Comparison of ENCODE assay signal across 1 cellular context in genomic region chr17:58365980-58366595, GRCh38.
TF ChIP-seq lines count a peak whose summit lies in the region.

No MANE protein-coding gene starts in this region.

TF ChIP-seq in H1, 55 proteins besides CTCF, POLR2A, EP300 and RAD21:
- no peak for TF ChIP-seq E2F6 (IDR thresholded peaks at IDR 0.05)
- TF ChIP-seq POU5F1 (IDR thresholded peaks at IDR 0.05; ENCODE audit: low read depth, low read length) = no peak
- TF ChIP-seq RNF2 (IDR thresholded peaks at IDR 0.05; ENCODE audit: borderline replicate concordance, low read depth, low read length, missing control alignments, poor library complexity, severe bottlenecking) = no peak
- no peak for TF ChIP-seq GABPA (IDR thresholded peaks at IDR 0.05; ENCODE audit: borderline replicate concordance, insufficient read depth, low read length)
- TF ChIP-seq CHD2 (IDR thresholded peaks at IDR 0.05; ENCODE audit: low read length) = no peak
- TF ChIP-seq RFX5 (IDR thresholded peaks at IDR 0.05; ENCODE audit: borderline replicate concordance, low read depth, low read length) = no peak
- TF ChIP-seq HDAC6 (IDR thresholded peaks at IDR 0.05; ENCODE audit: low read depth, low read length) = no peak
